ENCODE assay signal across 1 cellular context in the genomic region with DNA sequence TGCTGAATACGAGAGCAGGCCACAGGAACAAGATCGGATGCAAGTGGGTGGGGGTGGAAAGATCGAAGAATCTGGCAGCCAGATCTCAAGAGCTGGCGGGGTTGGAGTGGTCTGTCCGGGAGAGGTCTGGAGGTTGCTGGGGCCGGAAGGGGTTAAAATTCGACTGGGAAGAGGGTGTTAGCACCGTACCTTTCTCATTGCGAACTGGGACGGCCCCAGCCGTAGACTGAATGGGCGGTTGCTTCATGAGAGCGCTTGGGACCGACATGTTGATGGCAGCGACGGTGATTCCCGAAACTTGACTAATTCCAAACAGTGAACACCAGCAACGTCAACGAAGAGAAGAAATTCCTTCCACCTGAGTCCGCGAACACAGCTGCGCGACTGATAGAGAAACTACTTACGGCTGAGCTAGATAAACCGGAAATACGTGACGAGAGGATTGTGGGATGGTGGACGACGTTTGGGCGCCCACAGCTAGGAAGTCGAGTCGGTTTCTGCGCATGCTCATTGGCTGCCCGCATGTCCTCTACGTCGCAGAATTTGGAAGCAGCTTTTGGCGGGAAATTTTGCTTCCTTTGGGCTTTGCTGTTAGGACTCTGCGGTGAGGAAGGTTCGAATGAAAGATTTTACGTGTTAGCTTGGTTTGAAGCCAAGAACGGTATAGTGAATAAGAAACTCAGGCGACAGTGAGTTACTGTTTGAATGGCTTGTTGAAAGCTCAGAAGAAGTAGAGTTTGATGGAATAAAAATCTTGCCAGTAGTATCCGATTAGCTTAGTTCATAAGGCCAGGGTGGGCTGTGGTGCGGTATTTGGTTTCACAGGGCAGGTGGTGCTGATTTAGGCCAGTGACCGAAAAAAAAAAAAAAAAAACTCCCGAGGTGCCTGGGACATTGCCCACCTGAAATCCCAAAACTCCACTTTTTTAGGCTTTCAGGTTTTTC.
TF ChIP-seq lines count a peak whose summit lies in the region.

A gene with protein sequence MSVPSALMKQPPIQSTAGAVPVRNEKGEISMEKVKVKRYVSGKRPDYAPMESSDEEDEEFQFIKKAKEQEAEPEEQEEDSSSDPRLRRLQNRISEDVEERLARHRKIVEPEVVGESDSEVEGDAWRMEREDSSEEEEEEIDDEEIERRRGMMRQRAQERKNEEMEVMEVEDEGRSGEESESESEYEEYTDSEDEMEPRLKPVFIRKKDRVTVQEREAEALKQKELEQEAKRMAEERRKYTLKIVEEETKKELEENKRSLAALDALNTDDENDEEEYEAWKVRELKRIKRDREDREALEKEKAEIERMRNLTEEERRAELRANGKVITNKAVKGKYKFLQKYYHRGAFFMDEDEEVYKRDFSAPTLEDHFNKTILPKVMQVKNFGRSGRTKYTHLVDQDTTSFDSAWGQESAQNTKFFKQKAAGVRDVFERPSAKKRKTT (minus strand): TSS at position 389 of the 945 bp plus-strand sequence. CDS start 121 bp downstream, at position 268.

TF ChIP-seq in WTC11, 78 proteins besides CTCF, POLR2A, EP300 and RAD21 (continued from another document):
- TF ChIP-seq TEAD4 (CRISPR knock-in tag; IDR thresholded peaks at IDR 0.05) (0 out of 2 replicates have a peak, but pooled peaks have one; percentile 40), ETV6 (CRISPR knock-in tag; IDR thresholded peaks at IDR 0.05) (peak; percentile 97), OVOL2 (CRISPR knock-in tag; IDR thresholded peaks at IDR 0.05; ENCODE audit: borderline replicate concordance) (no peak), ZNF317 (CRISPR knock-in tag; IDR thresholded peaks at IDR 0.05; ENCODE audit: borderline replicate concordance, low read depth) (no peak), USF1 (CRISPR knock-in tag; IDR thresholded peaks at IDR 0.05) (peak; percentile 47; the same call in 1 of the 2 replicates), FOXK1 (CRISPR knock-in tag; IDR thresholded peaks at IDR 0.05) (peak; percentile 87), ZSCAN18 (CRISPR knock-in tag; IDR thresholded peaks at IDR 0.05) (no peak), SP1 (CRISPR knock-in tag; conservative IDR thresholded peaks at IDR 0.05) (peak; percentile 53; the same call in 1 of the 2 replicates)
- TF ChIP-seq, protein P1, sequence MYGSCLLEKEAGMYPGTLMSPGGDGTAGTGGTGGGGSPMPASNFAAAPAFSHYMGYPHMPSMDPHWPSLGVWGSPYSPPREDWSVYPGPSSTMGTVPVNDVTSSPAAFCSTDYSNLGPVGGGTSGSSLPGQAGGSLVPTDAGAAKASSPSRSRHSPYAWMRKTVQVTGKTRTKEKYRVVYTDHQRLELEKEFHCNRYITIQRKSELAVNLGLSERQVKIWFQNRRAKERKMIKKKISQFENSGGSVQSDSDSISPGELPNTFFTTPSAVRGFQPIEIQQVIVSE (CRISPR knock-in tag; IDR thresholded peaks at IDR 0.05; ENCODE audit: borderline replicate concordance) = no peak
- TF ChIP-seq, protein P2, sequence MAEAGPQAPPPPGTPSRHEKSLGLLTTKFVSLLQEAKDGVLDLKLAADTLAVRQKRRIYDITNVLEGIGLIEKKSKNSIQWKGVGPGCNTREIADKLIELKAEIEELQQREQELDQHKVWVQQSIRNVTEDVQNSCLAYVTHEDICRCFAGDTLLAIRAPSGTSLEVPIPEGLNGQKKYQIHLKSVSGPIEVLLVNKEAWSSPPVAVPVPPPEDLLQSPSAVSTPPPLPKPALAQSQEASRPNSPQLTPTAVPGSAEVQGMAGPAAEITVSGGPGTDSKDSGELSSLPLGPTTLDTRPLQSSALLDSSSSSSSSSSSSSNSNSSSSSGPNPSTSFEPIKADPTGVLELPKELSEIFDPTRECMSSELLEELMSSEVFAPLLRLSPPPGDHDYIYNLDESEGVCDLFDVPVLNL (CRISPR knock-in tag; IDR thresholded peaks at IDR 0.05; ENCODE audit: borderline replicate concordance, low read depth) = 0 out of 2 replicates have a peak, but pooled peaks have one; percentile 37
- TF ChIP-seq, protein P3, sequence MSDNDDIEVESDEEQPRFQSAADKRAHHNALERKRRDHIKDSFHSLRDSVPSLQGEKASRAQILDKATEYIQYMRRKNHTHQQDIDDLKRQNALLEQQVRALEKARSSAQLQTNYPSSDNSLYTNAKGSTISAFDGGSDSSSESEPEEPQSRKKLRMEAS (CRISPR knock-in tag; IDR thresholded peaks at IDR 0.05) = peak; percentile 99
